In genomic region chr22:19429950-19430889, GRCh38 we compare ENCODE assay signal across 8 cellular contexts. TPM values are rescaled to one million over a fixed set of nuclear protein-coding genes. Genes with fewer than 3 reads are reported as not detected.
DNase-seq lines count a peak whose midpoint lies in the region; ATAC-seq, FAIRE-seq and TF ChIP-seq lines count a peak whose summit lies in the region.

No MANE protein-coding gene starts in this region.

- BruUV-seq in endothelial cell of umbilical vein (replicated peaks; lab: Mats Ljungman, UMichigan): TSS peak; percentile 23

- CTCF ChIA-PET in endothelial cell of umbilical vein (lab: Charles Lee): interaction anchor here (1.0 to 2.1 kb wide), 3 partner anchors 40 to 200 kb away, joined by 3 to 6 read pairs (median 3); no protein-coding TSS in a partner anchor
- CTCF ChIA-PET in naive thymus-derived CD4-positive, alpha-beta T cell (lab: Charles Lee): no interaction called here

- H3K9me3 ChIP-seq in WERI-Rb-1 (ENCODE audit: severe bottlenecking): no peaks in the 10 kb centered on the region
- H3K9me3 ChIP-seq in endothelial cell of umbilical vein (replicated peaks; ENCODE audit: control insufficient read depth, insufficient read depth, low read length): no peaks in the 10 kb centered on the region
- no peaks in the 10 kb centered on the region for H3K9me3 ChIP-seq in naive thymus-derived CD4-positive, alpha-beta T cell (ENCODE audit: control insufficient read depth in 2 of 3, low read length in 3 of 3)

- H3K36me3 Mint-ChIP-seq in naive thymus-derived CD4-positive, alpha-beta T cell: peaks cover 0 to 34% (median 0%) of the 10 kb centered on the region in 5 donors

- no peak overlapping the region for H2AFZ ChIP-seq in KMS-11 (ENCODE audit: low read depth)
- no peak overlapping the region for H2AFZ ChIP-seq in endothelial cell of umbilical vein (ENCODE audit: low read depth, low read length)

- H3K27ac Mint-ChIP-seq in naive thymus-derived CD4-positive, alpha-beta T cell: peak overlapping the region; percentile 65 to 94 (median 91)

- DNase-seq in Caki2 (ENCODE audit: low read depth): peak; percentile 32
- no peak for DNase-seq in WERI-Rb-1
- peak; percentile 16 for DNase-seq in endothelial cell of umbilical vein (ENCODE audit: low read depth, low spot score)
- peak in 7 of 9 donors; percentile 19 to 68 (median 41) for DNase-seq in naive thymus-derived CD4-positive, alpha-beta T cell
- no peak for DNase-seq in NCI-H146 treated with DMSO at 0.1 percent for 48 hours (lab: John Stamatoyannopoulos, UW; ENCODE audit: unreplicated experiment)

- ATAC-seq in naive thymus-derived CD4-positive, alpha-beta T cell: peak; percentile 12
- ATAC-seq in HG03342 (IDR thresholded peaks at IDR 0.05; ENCODE audit: unreplicated experiment) (no peak), HG03135 (IDR thresholded peaks at IDR 0.05; ENCODE audit: unreplicated experiment) (no peak)

- in situ Hi-C loops in Caki2 (cut with HindIII; ENCODE audit: low pct_unique_long_range_greater_than_20kb, low sequenced_read_pairs): no loop called here

- H3K27me3 ChIP-seq in KMS-11 (ENCODE audit: insufficient read depth, low read depth) (no peaks in the 10 kb centered on the region), WERI-Rb-1 (ENCODE audit: insufficient read depth, low read depth, severe bottlenecking) (no peaks in the 10 kb centered on the region), endothelial cell of umbilical vein (ENCODE audit: control insufficient read depth in 2 of 2, insufficient read depth in 2 of 2, low read length in 2 of 2) (no peaks in the 10 kb centered on the region)
- no peaks in the 10 kb centered on the region for H3K27me3 ChIP-seq in naive thymus-derived CD4-positive, alpha-beta T cell (ENCODE audit: control insufficient read depth in 2 of 2, insufficient read depth in 2 of 2, low read length in 2 of 2)

- H3K9me3 Mint-ChIP-seq in naive thymus-derived CD4-positive, alpha-beta T cell: no peaks in the 10 kb centered on the region

- peak overlapping the region; percentile 72 for H3K4me2 ChIP-seq in KMS-11
- peak overlapping the region; percentile 86 for H3K4me2 ChIP-seq in endothelial cell of umbilical vein (ENCODE audit: insufficient read depth, low read length)

- no peaks in the 10 kb centered on the region; the same call in 1 of the 2 replicates for H3K36me3 ChIP-seq in KMS-11 (ENCODE audit: insufficient read depth)
- peaks cover 23% of the 10 kb centered on the region for H3K36me3 ChIP-seq in WERI-Rb-1
- H3K36me3 ChIP-seq in endothelial cell of umbilical vein (ENCODE audit: control insufficient read depth in 2 of 2, extremely low read depth in 1 of 2, insufficient read depth in 2 of 2, low read length in 2 of 2): peaks cover 2 to 3% of the 10 kb centered on the region in 2 experiments
- H3K36me3 ChIP-seq in naive thymus-derived CD4-positive, alpha-beta T cell (ENCODE audit: control insufficient read depth in 2 of 3, insufficient read depth in 3 of 3, low read length in 3 of 3): peaks cover 0 to 6% (median 0%) of the 10 kb centered on the region in 3 experiments

- POLR2A ChIA-PET in endothelial cell of umbilical vein (lab: Charles Lee): no interaction called here
- POLR2A ChIA-PET in naive thymus-derived CD4-positive, alpha-beta T cell (lab: Charles Lee): interaction anchor here (2.6 to 3.1 kb wide), 2 partner anchors 15 to 17 kb away, joined by 10 to 41 read pairs; partner anchors contain the start of gene C22orf39

- peaks cover 39 to 61% (median 57%) of the 10 kb centered on the region in 7 donors for H3K4me1 Mint-ChIP-seq in naive thymus-derived CD4-positive, alpha-beta T cell

- peak; percentile 62 for FAIRE-seq in endothelial cell of umbilical vein (lab: Jason Lieb, UNC)

- peaks cover 26% of the 10 kb centered on the region; the same call in 1 of the 2 replicates for H4K20me1 ChIP-seq in KMS-11 (ENCODE audit: insufficient read depth)
- no peaks in the 10 kb centered on the region for H4K20me1 ChIP-seq in endothelial cell of umbilical vein (replicated peaks; ENCODE audit: control insufficient read depth, extremely low read depth, insufficient read depth, low read length)

- peak overlapping the region; percentile 98 for H3K27ac ChIP-seq in KMS-11
- peak overlapping the region; percentile 85 for H3K27ac ChIP-seq in WERI-Rb-1
- no peak overlapping the region for H3K27ac ChIP-seq in endothelial cell of umbilical vein (ENCODE audit: insufficient read depth, low read depth, low read length)
- H3K27ac ChIP-seq in naive thymus-derived CD4-positive, alpha-beta T cell (ENCODE audit: low read depth, low read length): peak overlapping the region; percentile 80

- intact Hi-C loops in endothelial cell of umbilical vein (cut with micrococcal nuclease): no loop called here
- intact Hi-C loops in naive thymus-derived CD4-positive, alpha-beta T cell (cut with micrococcal nuclease): loop anchor here (1.0 to 10.0 kb wide), 5 partner anchors 11 to 1575 kb away; partner anchors contain the start of genes SLC25A1 (in 1 of the 2) and THAP7 (in 1 of the 2)

- dilution Hi-C loops in endothelial cell of umbilical vein (cut with MboI; ENCODE audit: extremely low pct_ligation_motif_present, low sequenced_read_pairs): no loop called here

- H3K27me3 Mint-ChIP-seq in naive thymus-derived CD4-positive, alpha-beta T cell: no peaks in the 10 kb centered on the region

- H3K9me1 ChIP-seq in endothelial cell of umbilical vein (replicated peaks; ENCODE audit: control insufficient read depth, extremely low read depth, insufficient read depth, low read length): no peaks in the 10 kb centered on the region

- TF ChIP-seq CTCF in KMS-11 (conservative IDR thresholded peaks at IDR 0.05; ENCODE audit: low read depth, low read length) (no peak), WERI-Rb-1 (IDR thresholded peaks at IDR 0.05; ENCODE audit: low read depth, low read length) (no peak), endothelial cell of umbilical vein (IDR thresholded peaks at IDR 0.05; ENCODE audit: extremely low read depth in 1 of 2, insufficient read depth in 1 of 2, low read depth in 1 of 2, low read length in 2 of 2) (no peak)

- H3K79me2 ChIP-seq in KMS-11 (ENCODE audit: insufficient read depth, low read depth) (peaks cover 70% of the 10 kb centered on the region), endothelial cell of umbilical vein (ENCODE audit: control insufficient read depth, insufficient read depth, low read length) (peaks cover 63% of the 10 kb centered on the region)

- H3K4me3 Mint-ChIP-seq in naive thymus-derived CD4-positive, alpha-beta T cell: peak overlapping the region; percentile 86 to 95 (median 92)

- TF ChIP-seq POLR2A in endothelial cell of umbilical vein (IDR thresholded peaks at IDR 0.05; ENCODE audit: low read depth, low read length): no peak

- H3K4me3 ChIP-seq in KMS-11 (IDR thresholded peaks at IDR 0.05; ENCODE audit: insufficient read depth, low read depth, low read length) (no peak overlapping the region), WERI-Rb-1 (ENCODE audit: low read depth, low read length) (peak overlapping the region; percentile 80), endothelial cell of umbilical vein (replicated peaks in 1 of 3; ENCODE audit: insufficient read depth in 1 of 3, low read depth in 1 of 3, low read length in 3 of 3) (peak overlapping the region; percentile 41 to 86 (median 69))
- H3K4me3 ChIP-seq in naive thymus-derived CD4-positive, alpha-beta T cell (ENCODE audit: low read length): peak overlapping the region; percentile 95

- H3K9ac ChIP-seq in KMS-11 (peak overlapping the region; percentile 94), endothelial cell of umbilical vein (replicated peaks; ENCODE audit: extremely low read depth, insufficient read depth, low read length) (peak overlapping the region; percentile 68)

- peaks cover 55% of the 10 kb centered on the region for H3K4me1 ChIP-seq in KMS-11 (ENCODE audit: low read depth, poor library complexity, severe bottlenecking)
- peaks cover 17% of the 10 kb centered on the region for H3K4me1 ChIP-seq in endothelial cell of umbilical vein (ENCODE audit: control insufficient read depth, extremely low read depth, insufficient read depth, low read length)
- H3K4me1 ChIP-seq in naive thymus-derived CD4-positive, alpha-beta T cell (ENCODE audit: control insufficient read depth in 2 of 2, insufficient read depth in 2 of 2, low read length in 2 of 2): peaks cover 16 to 24% of the 10 kb centered on the region in 2 donors

RNA-seq across cellular contexts. Expression of gene HIRA, which starts 1.3 kb away (rescaled TPM):
- 22.4 and 22.9 TPM in 2 replicates for total RNA-seq in Caki2 (2014; rRNA removed; shearing (Covaris generic); ENCODE audit: low replicate concordance)
- total RNA-seq in endothelial cell of umbilical vein: 27.7 and 30.9 TPM in 2 replicates
- polyA plus RNA-seq in endothelial cell of umbilical vein: 17.3 and 18.1 TPM in 2 replicates
- 26.0 TPM in 2 replicates for polyA plus RNA-seq in endothelial cell of umbilical vein (2011; cell fraction: cytosol; rRNA removed)
- polyA plus RNA-seq in endothelial cell of umbilical vein (2011; cell fraction: nucleus; rRNA removed): 27.8 and 28.2 TPM in 2 replicates
- 17.5 and 22.0 TPM in 2 replicates for polyA plus RNA-seq in endothelial cell of umbilical vein (2012)
- polyA minus RNA-seq in endothelial cell of umbilical vein: 25.2 and 25.3 TPM in 2 replicates
- polyA minus RNA-seq in endothelial cell of umbilical vein (2011; cell fraction: cytosol; rRNA and poly(A)+ RNA removed): 15.0 TPM
- 12.1 and 12.8 TPM in 2 replicates for polyA minus RNA-seq in endothelial cell of umbilical vein (2011; cell fraction: nucleus; rRNA and poly(A)+ RNA removed)
- total RNA-seq in naive thymus-derived CD4-positive, alpha-beta T cell: 10 to 100 TPM; 21.2 to 42.3 (median 29.2) TPM
- polyA plus RNA-seq in naive thymus-derived CD4-positive, alpha-beta T cell: 1 to 10 TPM; 2.8 to 4.9 TPM

RNA-seq across cellular contexts. Expression of gene MRPL40, which starts 2.1 kb away (rescaled TPM):
- total RNA-seq in Caki2 (2014; rRNA removed; shearing (Covaris generic); ENCODE audit: low replicate concordance): 117 and 138 TPM in 2 replicates
- 27.4 and 30.6 TPM in 2 replicates for total RNA-seq in endothelial cell of umbilical vein
- 17.5 and 22.0 TPM in 2 replicates for polyA plus RNA-seq in endothelial cell of umbilical vein
- 31.0 and 32.8 TPM in 2 replicates for polyA plus RNA-seq in endothelial cell of umbilical vein (2011; cell fraction: cytosol; rRNA removed)
- polyA plus RNA-seq in endothelial cell of umbilical vein (2011; cell fraction: nucleus; rRNA removed): 11.9 and 13.1 TPM in 2 replicates
- polyA plus RNA-seq in endothelial cell of umbilical vein (2012): 26.9 and 42.5 TPM in 2 replicates
- 11.8 and 12.7 TPM in 2 replicates for polyA minus RNA-seq in endothelial cell of umbilical vein
- polyA minus RNA-seq in endothelial cell of umbilical vein (2011; cell fraction: cytosol; rRNA and poly(A)+ RNA removed): 11.1 TPM
- polyA minus RNA-seq in endothelial cell of umbilical vein (2011; cell fraction: nucleus; rRNA and poly(A)+ RNA removed): 2.9 TPM in 2 replicates
- 10 to 100 TPM; 11.5 to 21.2 (median 17.0) TPM for total RNA-seq in naive thymus-derived CD4-positive, alpha-beta T cell
- 10 to 100 TPM; 65.3 to 72.1 TPM for polyA plus RNA-seq in naive thymus-derived CD4-positive, alpha-beta T cell

RNA-seq across cellular contexts. Expression of gene C22orf39, which starts 17.3 kb away (rescaled TPM):
- 39.9 and 44.0 TPM in 2 replicates for total RNA-seq in Caki2 (2014; rRNA removed; shearing (Covaris generic); ENCODE audit: low replicate concordance)
- total RNA-seq in endothelial cell of umbilical vein: 25.0 and 26.1 TPM in 2 replicates
- 27.4 and 28.0 TPM in 2 replicates for polyA plus RNA-seq in endothelial cell of umbilical vein
- 22.8 and 23.6 TPM in 2 replicates for polyA plus RNA-seq in endothelial cell of umbilical vein (2011; cell fraction: cytosol; rRNA removed)
- 13.2 and 13.3 TPM in 2 replicates for polyA plus RNA-seq in endothelial cell of umbilical vein (2011; cell fraction: nucleus; rRNA removed)
- polyA plus RNA-seq in endothelial cell of umbilical vein (2012): 16.3 and 18.4 TPM in 2 replicates
- 36.7 and 43.3 TPM in 2 replicates for polyA minus RNA-seq in endothelial cell of umbilical vein
- polyA minus RNA-seq in endothelial cell of umbilical vein (2011; cell fraction: cytosol; rRNA and poly(A)+ RNA removed): 11.7 TPM
- 10.4 and 16.8 TPM in 2 replicates for polyA minus RNA-seq in endothelial cell of umbilical vein (2011; cell fraction: nucleus; rRNA and poly(A)+ RNA removed)
- total RNA-seq in naive thymus-derived CD4-positive, alpha-beta T cell: 10 to 100 TPM; 34.2 to 44.9 (median 36.8) TPM
- polyA plus RNA-seq in naive thymus-derived CD4-positive, alpha-beta T cell: 10 to 100 TPM; 51.8 to 58.0 TPM

RNA-seq across cellular contexts. Expression of gene UFD1, which starts 48.8 kb away (rescaled TPM):
- 106 and 114 TPM in 2 replicates for total RNA-seq in Caki2 (2014; rRNA removed; shearing (Covaris generic); ENCODE audit: low replicate concordance)
- total RNA-seq in endothelial cell of umbilical vein: 122 and 127 TPM in 2 replicates
- polyA plus RNA-seq in endothelial cell of umbilical vein: 221 and 228 TPM in 2 replicates
- polyA plus RNA-seq in endothelial cell of umbilical vein (2011; cell fraction: cytosol; rRNA removed): 206 and 231 TPM in 2 replicates
- polyA plus RNA-seq in endothelial cell of umbilical vein (2011; cell fraction: nucleus; rRNA removed): 165 and 194 TPM in 2 replicates
- polyA plus RNA-seq in endothelial cell of umbilical vein (2012): 125 and 207 TPM in 2 replicates
- polyA minus RNA-seq in endothelial cell of umbilical vein: 288 and 289 TPM in 2 replicates
- polyA minus RNA-seq in endothelial cell of umbilical vein (2011; cell fraction: cytosol; rRNA and poly(A)+ RNA removed): 33.1 TPM
- 77.9 and 102 TPM in 2 replicates for polyA minus RNA-seq in endothelial cell of umbilical vein (2011; cell fraction: nucleus; rRNA and poly(A)+ RNA removed)
- total RNA-seq in naive thymus-derived CD4-positive, alpha-beta T cell: 10 to 100 TPM; 46.8 to 84.8 (median 66.9) TPM
- polyA plus RNA-seq in naive thymus-derived CD4-positive, alpha-beta T cell: 10 to 100 TPM; 78.7 to 87.8 TPM

RNA-seq across cellular contexts. Expression of gene CDC45, which starts 49.5 kb away (rescaled TPM):
- 54.6 and 56.3 TPM in 2 replicates for total RNA-seq in Caki2 (2014; rRNA removed; shearing (Covaris generic); ENCODE audit: low replicate concordance)
- 40.6 and 44.7 TPM in 2 replicates for total RNA-seq in endothelial cell of umbilical vein
- polyA plus RNA-seq in endothelial cell of umbilical vein: 33.2 and 36.6 TPM in 2 replicates
- polyA plus RNA-seq in endothelial cell of umbilical vein (2011; cell fraction: cytosol; rRNA removed): 43.5 and 50.0 TPM in 2 replicates
- 72.3 and 91.0 TPM in 2 replicates for polyA plus RNA-seq in endothelial cell of umbilical vein (2011; cell fraction: nucleus; rRNA removed)
- polyA plus RNA-seq in endothelial cell of umbilical vein (2012): 17.1 and 34.7 TPM in 2 replicates
- polyA minus RNA-seq in endothelial cell of umbilical vein: 32.7 and 40.4 TPM in 2 replicates
- 25.7 TPM for polyA minus RNA-seq in endothelial cell of umbilical vein (2011; cell fraction: cytosol; rRNA and poly(A)+ RNA removed)
- polyA minus RNA-seq in endothelial cell of umbilical vein (2011; cell fraction: nucleus; rRNA and poly(A)+ RNA removed): 28.9 and 31.7 TPM in 2 replicates
- total RNA-seq in naive thymus-derived CD4-positive, alpha-beta T cell: 10 to 100 TPM in 1 of 5 experiments, 1 to 10 TPM in 1, under 1 TPM in 3; 0.35 to 57.7 (median 0.85) TPM
- 1 to 10 TPM in 1 of 2 donors, under 1 TPM in 1; 0.45 to 1.7 TPM for polyA plus RNA-seq in naive thymus-derived CD4-positive, alpha-beta T cell

Comparison
In these comparisons a context has a peak if more than half of its experiments do, and no peak if none do; other contexts are left out.
1. DNase-seq: peak in Caki2 (single experiment), endothelial cell of umbilical vein (single experiment) and naive thymus-derived CD4-positive, alpha-beta T cell (7 of 9); none in WERI-Rb-1 (single experiment) and NCI-H146 treated with DMSO at 0.1 percent for 48 hours (single experiment).